In the genomic region with DNA sequence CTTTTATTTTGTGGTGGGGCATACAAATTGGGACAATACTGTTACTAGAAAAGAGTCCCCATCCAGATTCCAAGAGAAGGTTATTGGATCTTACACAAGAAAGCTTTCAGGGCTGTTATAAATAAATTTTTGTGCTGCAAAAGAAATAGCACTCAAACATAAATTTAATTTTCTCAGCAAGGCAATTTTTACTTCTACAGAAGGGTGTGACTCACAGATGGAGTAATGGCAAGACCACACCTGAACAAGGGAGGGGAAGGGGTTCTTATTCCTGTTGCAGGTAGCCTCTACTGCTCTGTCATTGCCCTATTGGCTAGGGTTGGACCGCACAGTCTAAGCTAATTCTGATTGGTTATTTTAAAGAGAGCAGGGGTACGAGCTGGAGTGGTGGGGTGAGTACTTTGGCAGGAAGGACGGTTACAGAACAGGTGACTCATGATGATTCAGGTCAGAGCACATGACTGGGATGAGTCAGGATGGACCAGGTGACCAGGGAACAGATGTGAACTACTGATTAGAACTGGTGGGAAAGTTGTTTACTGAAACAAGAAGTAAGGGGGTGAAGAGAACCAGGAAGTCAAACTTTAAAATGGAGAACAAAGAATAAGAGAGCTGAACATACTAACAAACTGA, we compare ENCODE assay signal across 10 cellular contexts. TPM values are rescaled to one million over a fixed set of nuclear protein-coding genes. Genes with fewer than 3 reads are reported as not detected.
"Had no signal": no experiment of that assay in that cellular context is flagged by ENCODE, and none has a peak within 500 bp of the region (broad histone marks: within the 10 kb centered on the region; RNA-seq: fewer than 3 reads in every experiment).

No MANE protein-coding gene starts in this region.

- H3K27ac Mint-ChIP-seq: activated CD4-positive, alpha-beta memory T cell treated with anti-CD3 and anti-CD28 coated beads for 36 hours; nephron; type B pancreatic cell had no signal

- H3K36me3 Mint-ChIP-seq: activated CD4-positive, alpha-beta memory T cell treated with anti-CD3 and anti-CD28 coated beads for 36 hours; type B pancreatic cell had no signal

- H3K4me1 Mint-ChIP-seq: nephron had no signal

- ATAC-seq: right lobe of liver had no signal

- DNase-seq: activated CD4-positive, alpha-beta memory T cell treated with anti-CD3 and anti-CD28 coated beads for 36 hours; activated CD4-positive, alpha-beta T cell treated with anti-CD3 and anti-CD28 coated beads for 1 hour; activated gamma-delta T cell treated with Interleukin-2 at 50 U/mL for 16 hours; activated T-cell treated with anti-CD3 and anti-CD28 coated beads, Interleukin-2, amount 50 U/mL, for 4 hours; aorta; foreskin fibroblast; right lobe of liver; stimulated activated naive CD4-positive, alpha-beta T cell treated with Interleukin-2 at 50 U/mL for 16 hours had no signal

- H3K4me3 Mint-ChIP-seq: activated CD4-positive, alpha-beta memory T cell treated with anti-CD3 and anti-CD28 coated beads for 36 hours; activated T-cell treated with anti-CD3 and anti-CD28 coated beads, Interleukin-2, amount 50 U/mL, for 4 hours; nephron; type B pancreatic cell had no signal

RNA-seq across cellular contexts. Expression of a gene that starts 41.1 kb away (rescaled TPM):
- total RNA-seq: activated CD4-positive, alpha-beta memory T cell treated with anti-CD3 and anti-CD28 coated beads for 36 hours had no signal
